Comparison of ENCODE assay signal across 25 cellular contexts in genomic region chr22:39481054-39481453, GRCh38. TPM values are rescaled to one million over a fixed set of nuclear protein-coding genes. Genes with fewer than 3 reads are reported as not detected.
"Had no signal": no experiment of that assay in that cellular context is flagged by ENCODE, and none has a peak within 500 bp of the region (broad histone marks: within the 10 kb centered on the region; RNA-seq: fewer than 3 reads in every experiment).

No MANE protein-coding gene starts in this region.

- H3K9me3 Mint-ChIP-seq: activated T-helper 1 cell treated with anti-CD3 and anti-CD28 coated beads, Interleukin-12 subunit alpha, Interleukin-12 subunit beta, Interleukin-2, Interleukin-4 antibody, amounts not matched to agents 30 ng/mL and 10 ng/mL and 1 ng/mL, durations not matched to agents 14 hours and 24 hours and 36 hours; immature natural killer cell; natural killer cell had no signal

- H3K27me3 ChIP-seq: gastroesophageal sphincter, heart right ventricle, right atrium auricular region, suprapubic skin, vagina had no signal

- H3K27ac Mint-ChIP-seq: activated naive CD8-positive, alpha-beta T cell; activated T-helper 1 cell treated with anti-CD3 and anti-CD28 coated beads, Interleukin-12 subunit alpha, Interleukin-12 subunit beta, Interleukin-2, Interleukin-4 antibody, amounts not matched to agents 30 ng/mL and 10 ng/mL and 1 ng/mL, durations not matched to agents 14 hours and 24 hours and 36 hours; immature natural killer cell; natural killer cell had no signal

- DNase-seq: activated CD4-positive, alpha-beta T cell treated with anti-CD3 and anti-CD28 coated beads for 1 hour; activated CD4-positive, alpha-beta T cell treated with anti-CD3 and anti-CD28 coated beads, Interleukin-2, amount 50 U/mL, for 48 hours; activated gamma-delta T cell treated with Interleukin-2 at 50 U/mL for 16 hours; amniotic stem cell; cerebellar nuclear complex; effector CD8-positive, alpha-beta T cell; heart right ventricle; immature natural killer cell; mesendoderm; natural killer cell; stimulated activated CD4-positive, alpha-beta T cell treated with anti-CD3 and anti-CD28 coated beads, Interleukin-12 subunit alpha, Interleukin-12 subunit beta, amount 100 ng/mL, for 4 hours; stimulated activated CD4-positive, alpha-beta T cell treated with anti-CD3 and anti-CD28 coated beads, Interleukin-1b, Interleukin-23, amount 100 ng/mL, for 48 hours; stimulated activated CD8-positive, alpha-beta memory T cell treated with anti-CD3 and anti-CD28 coated beads, Interleukin-4, amount 100 ng/mL, for 48 hours; stimulated activated naive CD8-positive, alpha-beta T cell treated with anti-CD3 and anti-CD28 coated beads, Interleukin-15, Interleukin-2, amounts not matched to agents 100 U/mL and 50 U/mL, for 24 hours; T-helper 2 cell; trophoblast cell had no signal

- H3K4me1 ChIP-seq: prostate gland, suprapubic skin, vagina had no signal

- H3K27ac ChIP-seq: gastroesophageal sphincter, heart right ventricle, prostate gland, right atrium auricular region, suprapubic skin, vagina, VCaP had no signal

- H3K4me3 Mint-ChIP-seq: activated naive CD8-positive, alpha-beta T cell; activated T-helper 1 cell treated with anti-CD3 and anti-CD28 coated beads, Interleukin-12 subunit alpha, Interleukin-12 subunit beta, Interleukin-2, Interleukin-4 antibody, amounts not matched to agents 30 ng/mL and 10 ng/mL and 1 ng/mL, durations not matched to agents 14 hours and 24 hours and 36 hours; immature natural killer cell; natural killer cell had no signal

- ATAC-seq: esophagus mucosa; gastroesophageal sphincter; natural killer cell; stimulated activated naive CD8-positive, alpha-beta T cell treated with anti-CD3 and anti-CD28 coated beads, Interleukin-15, Interleukin-2, amounts not matched to agents 100 U/mL and 50 U/mL, for 24 hours had no signal

- H3K27me3 Mint-ChIP-seq: activated naive CD8-positive, alpha-beta T cell had no signal

- H3K4me1 Mint-ChIP-seq: immature natural killer cell, natural killer cell had no signal

- H3K36me3 Mint-ChIP-seq: activated naive CD8-positive, alpha-beta T cell; immature natural killer cell; natural killer cell had no signal

RNA-seq across cellular contexts. Expression of gene MGAT3, which starts 24.2 kb away (rescaled TPM):
- polyA plus RNA-seq: immature natural killer cell had no signal
